In genomic region chr5:56815657-56816545, GRCh38 we compare ENCODE assay signal across 8 cellular contexts. TPM values are rescaled to one million over a fixed set of nuclear protein-coding genes. Genes with fewer than 3 reads are reported as not detected.
A peak's percentile ranks its signal among the peaks of the same experiment; 100 is the strongest.
DNase-seq lines count a peak whose midpoint lies in the region; ATAC-seq, FAIRE-seq and TF ChIP-seq lines count a peak whose summit lies in the region.

No MANE protein-coding gene starts in this region.

- H3K36me3 ChIP-seq in MM.1S (replicated peaks; ENCODE audit: insufficient read depth, low read length) (no peaks in the 10 kb centered on the region), tibial artery (no peaks in the 10 kb centered on the region)

- H3K9me2 ChIP-seq in MM.1S (replicated peaks; ENCODE audit: insufficient read depth, low read length), result no peaks in the 10 kb centered on the region

- H2AFZ ChIP-seq in H9 (ENCODE audit: low read length), result no peak overlapping the region
- peak overlapping the region; percentile 38; the same call in 1 of the 2 replicates for H2AFZ ChIP-seq in MM.1S (ENCODE audit: low read length)

- no peak overlapping the region; the same call in 1 of the 2 replicates for H3K14ac ChIP-seq in H9 (ENCODE audit: insufficient read depth, low read length)

- H2BK15ac ChIP-seq in H9 (ENCODE audit: low read depth, low read length), result no peak overlapping the region

- no peak overlapping the region for H3K27ac ChIP-seq in H9 (ENCODE audit: insufficient read length, low read depth, low read length)
- H3K27ac ChIP-seq in MM.1S (ENCODE audit: low read length), result peak overlapping the region; percentile 84
- H3K27ac ChIP-seq in tibial artery, result peak overlapping the region; percentile 82 to 85

- H2BK5ac ChIP-seq in H9 (ENCODE audit: insufficient read length, low read length), result no peak overlapping the region

- H3K4me3 Mint-ChIP-seq in H9, result peak overlapping the region; percentile 77 to 88
- H3K4me3 Mint-ChIP-seq in naive B cell, result peak overlapping the region; percentile 92 to 100 (median 94)

- no CpG with 5 or more reads among the region's 116 CpGs for WGBS in H9 (ENCODE audit: extremely low coverage, insufficient read length, low lambda C conversion rate)

- no peaks in the 10 kb centered on the region for H3K36me3 Mint-ChIP-seq in H9 (ENCODE audit: insufficient read depth in 1 of 3, low read depth in 3 of 3)
- peaks cover 0 to 6% of the 10 kb centered on the region in 2 donors for H3K36me3 Mint-ChIP-seq in naive B cell

- H3K4ac ChIP-seq in H9 (ENCODE audit: low read depth, low read length), result no peak overlapping the region

- peak overlapping the region; percentile 80 for H3K4me3 ChIP-seq in MM.1S (ENCODE audit: low read length)
- H3K4me3 ChIP-seq in epithelial cell of esophagus (ENCODE audit: low read length), result peak overlapping the region; percentile 86
- H3K4me3 ChIP-seq in tibial artery, result peak overlapping the region; percentile 62 to 91

- H3K27me3 Mint-ChIP-seq in H9 (ENCODE audit: low read depth), result peaks cover 32% of the 10 kb centered on the region
- no peaks in the 10 kb centered on the region for H3K27me3 Mint-ChIP-seq in naive B cell

- H3K9me3 Mint-ChIP-seq in H9 (no peaks in the 10 kb centered on the region; a peak in 1 of 5 replicates), naive B cell (no peaks in the 10 kb centered on the region)

- no peak overlapping the region for H3K27ac Mint-ChIP-seq in H9
- H3K27ac Mint-ChIP-seq in naive B cell, result peak overlapping the region in 5 of 6 donors; percentile 44 to 98 (median 97)

- no peak overlapping the region for H3T11ph ChIP-seq in H9 (ENCODE audit: low read length)

- H3K27me3 ChIP-seq in H9 (ENCODE audit: insufficient read depth, low read length), result peaks cover 4% of the 10 kb centered on the region; the same call in 1 of the 2 replicates
- no peaks in the 10 kb centered on the region for H3K27me3 ChIP-seq in MM.1S (replicated peaks; ENCODE audit: insufficient read depth, low read length)
- H3K27me3 ChIP-seq in tibial artery, result no peaks in the 10 kb centered on the region

- H3K18ac ChIP-seq in H9 (ENCODE audit: insufficient read length, low read depth, low read length), result no peak overlapping the region

- H3K23me2 ChIP-seq in H9 (ENCODE audit: insufficient read length, low read depth, low read length, poor library complexity, severe bottlenecking), result peaks cover 7% of the 10 kb centered on the region

- H3K56ac ChIP-seq in H9 (ENCODE audit: insufficient read length, low read depth, low read length), result no peak overlapping the region

- H3K4me1 ChIP-seq in H9 (ENCODE audit: insufficient read depth, low read length), result peaks cover 2% of the 10 kb centered on the region; the same call in 1 of the 2 replicates
- H3K4me1 ChIP-seq in MM.1S (ENCODE audit: low read length), result peaks cover 15% of the 10 kb centered on the region
- H3K4me1 ChIP-seq in tibial artery, result peaks cover 0 to 34% (median 5%) of the 10 kb centered on the region in 4 donors

- H3K4me1 Mint-ChIP-seq in H9 (peaks cover 29 to 37% of the 10 kb centered on the region in 2 experiments), naive B cell (peaks cover 48 to 52% (median 50%) of the 10 kb centered on the region in 3 donors)

- H3F3A ChIP-seq in MM.1S (ENCODE audit: insufficient read depth, low read length), result peaks cover 18% of the 10 kb centered on the region; the same call in 1 of the 2 replicates

- DNase-seq in GM12892 (ENCODE audit: insufficient read length), result peak; percentile 42
- peak; percentile 49 for DNase-seq in H9
- peak; percentile 40 for DNase-seq in MM.1S
- peak in 2 of 3 experiments; percentile 24 to 31 for DNase-seq in activated CD8-positive, alpha-beta memory T cell treated with anti-CD3 and anti-CD28 coated beads for 48 hours (ENCODE audit: low read depth in 2 of 3, low spot score in 2 of 3)
- peak; percentile 62 for DNase-seq in epithelial cell of esophagus (ENCODE audit: low read depth)
- peak; percentile 49 for DNase-seq in naive B cell
- DNase-seq in tibial artery, result peak; percentile 33 to 70
- no peak for DNase-seq in HTR-8/SVneo (ENCODE audit: insufficient read length, low spot score)

- peak overlapping the region; percentile 73 for H3K4me2 ChIP-seq in H9 (ENCODE audit: insufficient read depth, insufficient read length, low read length)
- peak overlapping the region; percentile 90 for H3K4me2 ChIP-seq in MM.1S (ENCODE audit: low read depth, low read length)

- no peak overlapping the region for H3K23ac ChIP-seq in H9 (ENCODE audit: insufficient read length, low read depth, low read length)

- no peak for TF ChIP-seq CTCF in H9 (conservative IDR thresholded peaks at IDR 0.05)
- no peak for TF ChIP-seq CTCF in MM.1S (IDR thresholded peaks at IDR 0.05; ENCODE audit: low read length)
- no peak for TF ChIP-seq CTCF in epithelial cell of esophagus (IDR thresholded peaks at IDR 0.05; ENCODE audit: insufficient read depth, low read depth, low read length, missing control alignments)
- no peak for TF ChIP-seq CTCF in tibial artery (IDR thresholded peaks at IDR 0.05)

- no peak overlapping the region for H2BK120ac ChIP-seq in H9 (ENCODE audit: low read depth, low read length, poor library complexity, severe bottlenecking)

- TF ChIP-seq POLR2A in GM12892 (IDR thresholded peaks at IDR 0.05; ENCODE audit: low read depth, low read length), result no peak

- H3K79me1 ChIP-seq in H9 (ENCODE audit: insufficient read depth, low read depth, low read length, poor library complexity, severe bottlenecking), result peaks cover 3% of the 10 kb centered on the region

- no peaks in the 10 kb centered on the region for H3K9me3 ChIP-seq in H9 (ENCODE audit: control insufficient read depth, low read depth, low read length)
- no peaks in the 10 kb centered on the region for H3K9me3 ChIP-seq in MM.1S (replicated peaks; ENCODE audit: insufficient read depth, low read length)
- no peaks in the 10 kb centered on the region for H3K9me3 ChIP-seq in tibial artery

- FAIRE-seq in GM12892 (lab: Jason Lieb, UNC) (peak; percentile 36), HTR-8/SVneo (lab: Jason Lieb, UNC) (no peak)

- H3K9ac ChIP-seq in H9 (ENCODE audit: extremely low read depth, insufficient read length, low read length), result no peak overlapping the region
- peak overlapping the region; percentile 94 for H3K9ac ChIP-seq in MM.1S (ENCODE audit: low read length)

- H4K5ac ChIP-seq in H9 (ENCODE audit: insufficient read length, low read depth, low read length), result no peak overlapping the region

- intact Hi-C loops in tibial artery (cut with DNase I; ENCODE audit: low total_unique reads), result loop anchor here (5.0 to 10.0 kb wide), 3 partner anchors 91 to 821 kb away; partner anchors contain the start of genes IL6ST and SETD9

- ATAC-seq in naive B cell (ENCODE audit: low read depth in 2 of 2), result peak; percentile 13 to 17

- H2BK12ac ChIP-seq in H9 (ENCODE audit: insufficient read length, low read depth, low read length), result no peak overlapping the region

- H2BK20ac ChIP-seq in H9 (ENCODE audit: low read depth, low read length, poor library complexity, severe bottlenecking), result no peak overlapping the region

- H3K79me2 ChIP-seq in H9 (ENCODE audit: insufficient read depth, low read length) (no peaks in the 10 kb centered on the region; the same call in 1 of the 2 replicates), MM.1S (ENCODE audit: low read length) (peaks cover 51% of the 10 kb centered on the region)

- H4K8ac ChIP-seq in H9 (replicated peaks; ENCODE audit: insufficient read length, low read depth, low read length), result no peak overlapping the region

- H4K91ac ChIP-seq in H9 (ENCODE audit: insufficient read length, low read depth, low read length), result no peak overlapping the region

- H4K20me1 ChIP-seq in H9 (ENCODE audit: control insufficient read depth, insufficient read depth, insufficient read length) (no peaks in the 10 kb centered on the region), MM.1S (ENCODE audit: insufficient read depth, low read length) (0 out of 2 replicates have a peak, but pooled peaks cover 3% of the 10 kb centered on the region)

- H2AK5ac ChIP-seq in H9 (ENCODE audit: insufficient read length, low read length), result no peak overlapping the region

RNA-seq across cellular contexts. Expression of gene MAP3K1, which starts 0.6 kb away (rescaled TPM):
- 4.0 TPM for polyA plus RNA-seq in GM12892 (2012; ENCODE audit: missing spikeins)
- 11.1 TPM in 2 replicates for total RNA-seq in H9 (2021)
- 100 to 1,000 TPM in 1 of 6 donors, 10 to 100 TPM in 5; 39.8 to 106 (median 90.2) TPM for polyA plus RNA-seq in naive B cell (ENCODE audit: low read depth in 6 of 6)

Comparison
In these comparisons a context has a peak if more than half of its experiments do, and no peak if none do; other contexts are left out.
1. H3K27ac Mint-ChIP-seq: peak in naive B cell (5 of 6); none in H9 (0 of 3).
2. Peak in every context shown above with its lines, with median percentiles within 50 percentile points of each other: H3K4me3 ChIP-seq.